28 cellular contexts compared by ENCODE assay signal in the genomic region with DNA sequence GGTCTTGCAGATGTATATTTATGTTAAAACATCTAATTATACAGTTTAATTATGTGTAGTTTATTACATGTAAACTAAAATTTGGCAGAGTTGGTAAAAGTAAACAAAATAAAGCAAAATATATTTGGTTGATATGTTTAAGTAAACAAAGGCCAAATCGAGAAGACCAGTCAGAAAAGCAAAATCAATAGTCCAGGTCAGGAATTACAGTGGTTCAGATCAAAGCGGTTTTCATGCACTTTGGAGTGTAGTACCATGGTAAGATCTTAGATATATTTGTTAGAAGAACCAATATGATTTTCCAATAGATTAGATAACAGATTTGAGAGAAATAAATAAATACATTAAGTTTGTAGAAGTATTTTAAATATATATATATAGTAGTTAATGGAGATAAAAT.
"Had no signal": no experiment of that assay in that cellular context is flagged by ENCODE, and none has a peak within 500 bp of the region (broad histone marks: within the 10 kb centered on the region; RNA-seq: fewer than 3 reads in every experiment).

No MANE protein-coding gene starts in this region.

- H3K4me1 ChIP-seq: lower lobe of right lung, pancreas, prostate gland, suprapubic skin, tibial artery, uterus had no signal

- ATAC-seq: left cardiac atrium; left lobe of liver; left ventricle myocardium superior; lower lobe of right lung; naive thymus-derived CD8-positive, alpha-beta T cell; pancreas; right cardiac atrium; sciatic nerve; stimulated activated effector memory CD8-positive, alpha-beta T cell treated with anti-CD3 and anti-CD28 coated beads, Interleukin-12 subunit alpha, Interleukin-12 subunit beta, amount 100 ng/mL, for 72 hours had no signal

- H3K4me3 ChIP-seq: lower lobe of right lung, pancreas, prostate gland, skin epidermis, suprapubic skin, thoracic aorta, tibial artery, uterus had no signal

- H3K27me3 ChIP-seq: pancreas, suprapubic skin, tibial artery, uterus had no signal

- DNase-seq: hippocampal formation; kidney glomerular epithelial cell; left cardiac atrium; left ventricle myocardium superior; lower lobe of right lung; mammary epithelial cell; naive thymus-derived CD8-positive, alpha-beta T cell; nucleus accumbens; pancreas; posterior cingulate gyrus; retina; right cardiac atrium; stimulated activated CD4-positive, alpha-beta T cell treated with anti-CD3 and anti-CD28 coated beads, Interleukin-12 subunit alpha, Interleukin-12 subunit beta, amount 100 ng/mL, for 4 hours; stimulated activated CD4-positive, alpha-beta T cell treated with anti-CD3 and anti-CD28 coated beads, Interleukin-15, amount 100 ng/mL, for 24 hours; stimulated activated CD4-positive, alpha-beta T cell treated with anti-CD3 and anti-CD28 coated beads, Interleukin-2, amount 100 ng/mL, for 24 hours; stimulated activated CD4-positive, alpha-beta T cell treated with anti-CD3 and anti-CD28 coated beads, Interleukin-4, amount 100 ng/mL, for 1 hour; stimulated activated naive CD4-positive, alpha-beta T cell; tibial artery; trophoblast cell; uterus had no signal

- FAIRE-seq: keratinocyte, pancreas had no signal

- H3K9me3 ChIP-seq: lower lobe of right lung, pancreas, prostate gland, suprapubic skin, thoracic aorta, tibial artery, uterus had no signal

- H3K27ac ChIP-seq: lower lobe of right lung, pancreas, prostate gland, skin epidermis, suprapubic skin, thoracic aorta, tibial artery, uterus had no signal

- H3K36me3 ChIP-seq: lower lobe of right lung, pancreas, prostate gland, suprapubic skin, thoracic aorta, tibial artery, uterus had no signal
